In genomic region chr13:22927008-22927393, GRCh38 we compare ENCODE assay signal across 1 cellular context.
TF ChIP-seq lines count a peak whose summit lies in the region.

No MANE protein-coding gene starts in this region.

TF ChIP-seq in GM23338, 12 proteins besides CTCF, POLR2A, EP300 and RAD21 (continued from another document):
- TF ChIP-seq, protein P1, sequence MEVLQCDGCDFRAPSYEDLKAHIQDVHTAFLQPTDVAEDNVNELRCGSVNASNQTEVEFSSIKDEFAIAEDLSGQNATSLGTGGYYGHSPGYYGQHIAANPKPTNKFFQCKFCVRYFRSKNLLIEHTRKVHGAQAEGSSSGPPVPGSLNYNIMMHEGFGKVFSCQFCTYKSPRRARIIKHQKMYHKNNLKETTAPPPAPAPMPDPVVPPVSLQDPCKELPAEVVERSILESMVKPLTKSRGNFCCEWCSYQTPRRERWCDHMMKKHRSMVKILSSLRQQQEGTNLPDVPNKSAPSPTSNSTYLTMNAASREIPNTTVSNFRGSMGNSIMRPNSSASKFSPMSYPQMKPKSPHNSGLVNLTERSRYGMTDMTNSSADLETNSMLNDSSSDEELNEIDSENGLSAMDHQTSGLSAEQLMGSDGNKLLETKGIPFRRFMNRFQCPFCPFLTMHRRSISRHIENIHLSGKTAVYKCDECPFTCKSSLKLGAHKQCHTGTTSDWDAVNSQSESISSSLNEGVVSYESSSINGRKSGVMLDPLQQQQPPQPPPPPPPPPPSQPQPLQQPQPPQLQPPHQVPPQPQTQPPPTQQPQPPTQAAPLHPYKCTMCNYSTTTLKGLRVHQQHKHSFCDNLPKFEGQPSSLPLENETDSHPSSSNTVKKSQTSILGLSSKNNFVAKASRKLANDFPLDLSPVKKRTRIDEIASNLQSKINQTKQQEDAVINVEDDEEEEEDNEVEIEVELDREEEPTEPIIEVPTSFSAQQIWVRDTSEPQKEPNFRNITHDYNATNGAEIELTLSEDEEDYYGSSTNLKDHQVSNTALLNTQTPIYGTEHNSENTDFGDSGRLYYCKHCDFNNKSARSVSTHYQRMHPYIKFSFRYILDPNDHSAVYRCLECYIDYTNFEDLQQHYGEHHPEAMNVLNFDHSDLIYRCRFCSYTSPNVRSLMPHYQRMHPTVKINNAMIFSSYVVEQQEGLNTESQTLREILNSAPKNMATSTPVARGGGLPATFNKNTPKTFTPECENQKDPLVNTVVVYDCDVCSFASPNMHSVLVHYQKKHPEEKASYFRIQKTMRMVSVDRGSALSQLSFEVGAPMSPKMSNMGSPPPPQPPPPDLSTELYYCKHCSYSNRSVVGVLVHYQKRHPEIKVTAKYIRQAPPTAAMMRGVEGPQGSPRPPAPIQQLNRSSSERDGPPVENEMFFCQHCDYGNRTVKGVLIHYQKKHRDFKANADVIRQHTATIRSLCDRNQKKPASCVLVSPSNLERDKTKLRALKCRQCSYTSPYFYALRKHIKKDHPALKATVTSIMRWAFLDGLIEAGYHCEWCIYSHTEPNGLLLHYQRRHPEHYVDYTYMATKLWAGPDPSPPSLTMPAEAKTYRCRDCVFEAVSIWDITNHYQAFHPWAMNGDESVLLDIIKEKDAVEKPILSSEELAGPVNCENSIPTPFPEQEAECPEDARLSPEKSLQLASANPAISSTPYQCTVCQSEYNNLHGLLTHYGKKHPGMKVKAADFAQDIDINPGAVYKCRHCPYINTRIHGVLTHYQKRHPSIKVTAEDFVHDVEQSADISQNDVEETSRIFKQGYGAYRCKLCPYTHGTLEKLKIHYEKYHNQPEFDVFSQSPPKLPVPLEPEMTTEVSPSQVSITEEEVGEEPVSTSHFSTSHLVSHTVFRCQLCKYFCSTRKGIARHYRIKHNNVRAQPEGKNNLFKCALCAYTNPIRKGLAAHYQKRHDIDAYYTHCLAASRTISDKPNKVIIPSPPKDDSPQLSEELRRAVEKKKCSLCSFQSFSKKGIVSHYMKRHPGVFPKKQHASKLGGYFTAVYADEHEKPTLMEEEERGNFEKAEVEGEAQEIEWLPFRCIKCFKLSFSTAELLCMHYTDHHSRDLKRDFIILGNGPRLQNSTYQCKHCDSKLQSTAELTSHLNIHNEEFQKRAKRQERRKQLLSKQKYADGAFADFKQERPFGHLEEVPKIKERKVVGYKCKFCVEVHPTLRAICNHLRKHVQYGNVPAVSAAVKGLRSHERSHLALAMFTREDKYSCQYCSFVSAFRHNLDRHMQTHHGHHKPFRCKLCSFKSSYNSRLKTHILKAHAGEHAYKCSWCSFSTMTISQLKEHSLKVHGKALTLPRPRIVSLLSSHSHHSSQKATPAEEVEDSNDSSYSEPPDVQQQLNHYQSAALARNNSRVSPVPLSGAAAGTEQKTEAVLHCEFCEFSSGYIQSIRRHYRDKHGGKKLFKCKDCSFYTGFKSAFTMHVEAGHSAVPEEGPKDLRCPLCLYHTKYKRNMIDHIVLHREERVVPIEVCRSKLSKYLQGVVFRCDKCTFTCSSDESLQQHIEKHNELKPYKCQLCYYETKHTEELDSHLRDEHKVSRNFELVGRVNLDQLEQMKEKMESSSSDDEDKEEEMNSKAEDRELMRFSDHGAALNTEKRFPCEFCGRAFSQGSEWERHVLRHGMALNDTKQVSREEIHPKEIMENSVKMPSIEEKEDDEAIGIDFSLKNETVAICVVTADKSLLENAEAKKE (CRISPR knock-in tag; IDR thresholded peaks at IDR 0.05), result no peak
